ENCODE assay signal across 23 cellular contexts in genomic region chr16:80440691-80441090, GRCh38.
"Had no signal": no experiment of that assay in that cellular context is flagged by ENCODE, and none has a peak within 500 bp of the region (broad histone marks: within the 10 kb centered on the region; RNA-seq: fewer than 3 reads in every experiment).

No MANE protein-coding gene starts in this region.

- H3K27me3 ChIP-seq: gastrocnemius medialis, right atrium auricular region, suprapubic skin, transverse colon, uterus had no signal

- ATAC-seq: activated CD8-positive, alpha-beta T cell treated with anti-CD3 and anti-CD28 coated beads for 36 hours; activated naive CD8-positive, alpha-beta T cell treated with anti-CD3 and anti-CD28 coated beads, Interleukin-2, amount 50 U/mL, for 24 hours; gastrocnemius medialis; heart left ventricle; stimulated activated naive CD8-positive, alpha-beta T cell treated with anti-CD3 and anti-CD28 coated beads, Interleukin-15, amount 100 ng/mL, for 72 hours had no signal

- H3K9me3 Mint-ChIP-seq: activated CD4-positive, alpha-beta T cell treated with anti-CD3 and anti-CD28 coated beads, Interleukin-2, amount 10 ng/mL, durations not matched to agents 24 days and 14 days; activated CD8-positive, alpha-beta T cell treated with anti-CD3 and anti-CD28 coated beads for 36 hours; activated naive CD4-positive, alpha-beta T cell treated with anti-CD3 and anti-CD28 coated beads for 36 hours; activated naive CD8-positive, alpha-beta T cell treated with anti-CD3 and anti-CD28 coated beads, Interleukin-2, amount 50 U/mL, for 24 hours; activated T-cell treated with anti-CD3 and anti-CD28 coated beads, Interleukin-2, amount 50 U/mL, for 24 hours; activated T-helper 2 cell treated with anti-CD3 and anti-CD28 coated beads, Interferon-gamma antibody, Interleukin-2, Interleukin-4, amounts not matched to agents 10 μg/mL and 5 μg/mL and 100 μg/mL, durations not matched to agents 14 hours and 24 hours and 36 hours; memory B cell; neural crest cell; stimulated activated naive CD8-positive, alpha-beta T cell treated with anti-CD3 and anti-CD28 coated beads, Interleukin-15, amount 100 ng/mL, for 72 hours had no signal

- H3K9me3 ChIP-seq: gastrocnemius medialis, heart left ventricle, left ventricle myocardium inferior, prostate gland, right atrium auricular region, suprapubic skin, transverse colon, uterus had no signal

- H3K4me1 ChIP-seq: gastrocnemius medialis, heart left ventricle, left ventricle myocardium inferior, prostate gland, right atrium auricular region, suprapubic skin, transverse colon, uterus had no signal

- H3K4me3 Mint-ChIP-seq: activated CD4-positive, alpha-beta T cell treated with anti-CD3 and anti-CD28 coated beads, Interleukin-2, amount 10 ng/mL, durations not matched to agents 24 days and 14 days; activated CD8-positive, alpha-beta T cell treated with anti-CD3 and anti-CD28 coated beads for 36 hours; activated naive CD4-positive, alpha-beta T cell treated with anti-CD3 and anti-CD28 coated beads for 36 hours; activated naive CD8-positive, alpha-beta T cell treated with anti-CD3 and anti-CD28 coated beads, Interleukin-2, amount 50 U/mL, for 24 hours; activated T-cell treated with anti-CD3 and anti-CD28 coated beads, Interleukin-2, amount 50 U/mL, for 24 hours; brain; memory B cell; neural crest cell; stimulated activated naive CD8-positive, alpha-beta T cell treated with anti-CD3 and anti-CD28 coated beads, Interleukin-15, amount 100 ng/mL, for 72 hours had no signal

- H3K4me3 ChIP-seq: gastrocnemius medialis, heart left ventricle, left ventricle myocardium inferior, prostate gland, right atrium auricular region, suprapubic skin, transverse colon, uterus had no signal

- H3K27ac ChIP-seq: gastrocnemius medialis, heart left ventricle, left ventricle myocardium inferior, prostate gland, right atrium auricular region, suprapubic skin, transverse colon, uterus had no signal

- H3K36me3 Mint-ChIP-seq: brain, memory B cell had no signal

- H3K27ac Mint-ChIP-seq: activated CD4-positive, alpha-beta T cell treated with anti-CD3 and anti-CD28 coated beads, Interleukin-2, amount 10 ng/mL, durations not matched to agents 24 days and 14 days; activated CD8-positive, alpha-beta T cell treated with anti-CD3 and anti-CD28 coated beads for 36 hours; activated naive CD4-positive, alpha-beta T cell treated with anti-CD3 and anti-CD28 coated beads for 36 hours; activated naive CD8-positive, alpha-beta T cell treated with anti-CD3 and anti-CD28 coated beads, Interleukin-2, amount 50 U/mL, for 24 hours; activated T-cell treated with anti-CD3 and anti-CD28 coated beads, Interleukin-2, amount 50 U/mL, for 24 hours; activated T-helper 2 cell treated with anti-CD3 and anti-CD28 coated beads, Interferon-gamma antibody, Interleukin-2, Interleukin-4, amounts not matched to agents 10 μg/mL and 5 μg/mL and 100 μg/mL, durations not matched to agents 14 hours and 24 hours and 36 hours; brain; memory B cell; stimulated activated naive CD8-positive, alpha-beta T cell treated with anti-CD3 and anti-CD28 coated beads, Interleukin-15, amount 100 ng/mL, for 72 hours had no signal

- H3K36me3 ChIP-seq: gastrocnemius medialis, heart left ventricle, left ventricle myocardium inferior, prostate gland, right atrium auricular region, suprapubic skin, transverse colon, uterus had no signal

- H3K4me1 Mint-ChIP-seq: activated CD4-positive, alpha-beta T cell treated with anti-CD3 and anti-CD28 coated beads, Interleukin-2, amount 10 ng/mL, durations not matched to agents 24 days and 14 days; brain; neural crest cell; stimulated activated naive CD8-positive, alpha-beta T cell treated with anti-CD3 and anti-CD28 coated beads, Interleukin-15, amount 100 ng/mL, for 72 hours had no signal

- DNase-seq: activated CD4-positive, alpha-beta T cell treated with anti-CD3 and anti-CD28 coated beads, Interleukin-2, amount 10 ng/mL, durations not matched to agents 24 days and 14 days; activated CD8-positive, alpha-beta T cell treated with anti-CD3 and anti-CD28 coated beads for 36 hours; activated naive CD4-positive, alpha-beta T cell treated with anti-CD3 and anti-CD28 coated beads for 36 hours; activated naive CD8-positive, alpha-beta T cell treated with anti-CD3 and anti-CD28 coated beads, Interleukin-2, amount 50 U/mL, for 24 hours; activated T-cell treated with anti-CD3 and anti-CD28 coated beads, Interleukin-2, amount 50 U/mL, for 24 hours; anterior cingulate cortex; central memory CD4-positive, alpha-beta T cell; cortex of kidney; gastrocnemius medialis; heart left ventricle; left ventricle myocardium inferior; stimulated activated CD4-positive, alpha-beta T cell treated with anti-CD3 and anti-CD28 coated beads, Interleukin-2, amount 100 ng/mL, for 48 hours; stimulated activated naive CD8-positive, alpha-beta T cell treated with anti-CD3 and anti-CD28 coated beads, Interleukin-15, amount 100 ng/mL, for 72 hours; T-helper 9 cell; transverse colon; uterus had no signal
